33 cellular contexts compared by ENCODE assay signal in genomic region chr11:13577881-13578280, GRCh38.
"Had no signal": no experiment of that assay in that cellular context is flagged by ENCODE, and none has a peak within 500 bp of the region (broad histone marks: within the 10 kb centered on the region; RNA-seq: fewer than 3 reads in every experiment).

No MANE protein-coding gene starts in this region.

- ATAC-seq: activated naive CD4-positive, alpha-beta T cell treated with anti-CD3 and anti-CD28 coated beads, Interleukin-2, amount 50 U/mL, for 72 hours; activated T-cell treated with anti-CD3 and anti-CD28 coated beads, Interleukin-2, amount 50 U/mL, for 72 hours; gastroesophageal sphincter; heart right ventricle; WTC11 had no signal

- H3K4me3 ChIP-seq: ascending aorta, breast epithelium, cardiac muscle cell, colonic mucosa, esophagus squamous epithelium, gastroesophageal sphincter, heart right ventricle had no signal

- FAIRE-seq: endometrium, endothelial cell of umbilical vein, TTC549 had no signal

- H3K4me1 ChIP-seq: ascending aorta, breast epithelium, colonic mucosa, esophagus squamous epithelium, gastroesophageal sphincter, heart right ventricle had no signal

- H3K27ac Mint-ChIP-seq: activated CD4-positive, alpha-beta memory T cell treated with anti-CD3 and anti-CD28 coated beads, Interleukin-2, amount 10 ng/mL, durations not matched to agents 7 days and 5 days; activated CD4-positive, alpha-beta T cell treated with anti-CD3 and anti-CD28 coated beads, Interleukin-2, amount 10 ng/mL, durations not matched to agents 7 days and 5 days; activated naive CD4-positive, alpha-beta T cell treated with anti-CD3 and anti-CD28 coated beads, Interleukin-2, amount 10 ng/mL, durations not matched to agents 7 days and 5 days; activated naive CD4-positive, alpha-beta T cell treated with anti-CD3 and anti-CD28 coated beads, Interleukin-2, amount 50 U/mL, for 72 hours; activated naive CD8-positive, alpha-beta T cell treated with anti-CD3 and anti-CD28 coated beads, Interleukin-2, amount 10 ng/mL, durations not matched to agents 7 days and 5 days; activated T-cell treated with anti-CD3 and anti-CD28 coated beads, Interleukin-2, amount 50 U/mL, for 24 hours; activated T-cell treated with anti-CD3 and anti-CD28 coated beads, Interleukin-2, amount 50 U/mL, for 72 hours; brain; WTC11 had no signal

- H3K36me3 Mint-ChIP-seq: activated naive CD4-positive, alpha-beta T cell treated with anti-CD3 and anti-CD28 coated beads, Interleukin-2, amount 10 ng/mL, durations not matched to agents 7 days and 5 days; activated naive CD8-positive, alpha-beta T cell treated with anti-CD3 and anti-CD28 coated beads, Interleukin-2, amount 10 ng/mL, durations not matched to agents 7 days and 5 days; brain had no signal

- H3K27ac ChIP-seq: ascending aorta, breast epithelium, cardiac muscle cell, colonic mucosa, epithelial cell of prostate, esophagus squamous epithelium, gastroesophageal sphincter, heart right ventricle, VCaP had no signal

- H3K27me3 Mint-ChIP-seq: activated naive CD4-positive, alpha-beta T cell treated with anti-CD3 and anti-CD28 coated beads, Interleukin-2, amount 10 ng/mL, durations not matched to agents 7 days and 5 days had no signal

- H3K27me3 ChIP-seq: ascending aorta, breast epithelium, cardiac muscle cell, colonic mucosa had no signal

- H3K4me1 Mint-ChIP-seq: activated CD4-positive, alpha-beta memory T cell treated with anti-CD3 and anti-CD28 coated beads, Interleukin-2, amount 10 ng/mL, durations not matched to agents 7 days and 5 days; activated CD4-positive, alpha-beta T cell treated with anti-CD3 and anti-CD28 coated beads, Interleukin-2, amount 10 ng/mL, durations not matched to agents 7 days and 5 days; activated naive CD4-positive, alpha-beta T cell treated with anti-CD3 and anti-CD28 coated beads, Interleukin-2, amount 10 ng/mL, durations not matched to agents 7 days and 5 days; activated naive CD8-positive, alpha-beta T cell treated with anti-CD3 and anti-CD28 coated beads, Interleukin-2, amount 10 ng/mL, durations not matched to agents 7 days and 5 days; brain; WTC11 had no signal

- H3K9me3 ChIP-seq: ascending aorta, colonic mucosa, esophagus squamous epithelium had no signal

- H3K4me3 Mint-ChIP-seq: activated CD4-positive, alpha-beta memory T cell treated with anti-CD3 and anti-CD28 coated beads, Interleukin-2, amount 10 ng/mL, durations not matched to agents 7 days and 5 days; activated CD4-positive, alpha-beta T cell treated with anti-CD3 and anti-CD28 coated beads, Interleukin-2, amount 10 ng/mL, durations not matched to agents 7 days and 5 days; activated naive CD4-positive, alpha-beta T cell treated with anti-CD3 and anti-CD28 coated beads, Interleukin-2, amount 10 ng/mL, durations not matched to agents 7 days and 5 days; activated naive CD8-positive, alpha-beta T cell treated with anti-CD3 and anti-CD28 coated beads, Interleukin-2, amount 10 ng/mL, durations not matched to agents 7 days and 5 days; activated T-cell treated with anti-CD3 and anti-CD28 coated beads, Interleukin-2, amount 50 U/mL, for 24 hours; activated T-cell treated with anti-CD3 and anti-CD28 coated beads, Interleukin-2, amount 50 U/mL, for 72 hours; brain; WTC11 had no signal

- DNase-seq: activated CD4-positive, alpha-beta memory T cell treated with anti-CD3 and anti-CD28 coated beads, Interleukin-2, amount 10 ng/mL, durations not matched to agents 7 days and 5 days; activated CD4-positive, alpha-beta T cell treated with anti-CD3 and anti-CD28 coated beads for 1 hour; activated CD4-positive, alpha-beta T cell treated with anti-CD3 and anti-CD28 coated beads for 4 hours; activated CD4-positive, alpha-beta T cell treated with anti-CD3 and anti-CD28 coated beads, Interleukin-2, amount 10 ng/mL, durations not matched to agents 7 days and 5 days; activated CD4-positive, alpha-beta T cell treated with anti-CD3 and anti-CD28 coated beads, Interleukin-2, amount 50 U/mL, for 4 hours; activated CD8-positive, alpha-beta memory T cell treated with anti-CD3 and anti-CD28 coated beads, Interleukin-2, amount 50 U/mL, for 48 hours; activated gamma-delta T cell; activated naive CD4-positive, alpha-beta T cell; activated naive CD4-positive, alpha-beta T cell treated with anti-CD3 and anti-CD28 coated beads, Interleukin-2, amount 10 ng/mL, durations not matched to agents 7 days and 5 days; activated naive CD8-positive, alpha-beta T cell treated with anti-CD3 and anti-CD28 coated beads, Interleukin-2, amount 10 ng/mL, durations not matched to agents 7 days and 5 days; activated T-cell treated with anti-CD3 and anti-CD28 coated beads for 4 hours; activated T-cell treated with anti-CD3 and anti-CD28 coated beads, Interleukin-2, amount 50 U/mL, for 24 hours; activated T-cell treated with anti-CD3 and anti-CD28 coated beads, Interleukin-2, amount 50 U/mL, for 72 hours; central memory CD4-positive, alpha-beta T cell; cerebellar nuclear complex; colonic mucosa; effector CD8-positive, alpha-beta T cell; esophagus squamous epithelium; foreskin melanocyte; heart right ventricle; T-helper 2 cell had no signal

- H3K36me3 ChIP-seq: ascending aorta, breast epithelium, cardiac muscle cell, colonic mucosa, esophagus squamous epithelium, gastroesophageal sphincter, heart right ventricle had no signal
